ENCODE assay signal across 8 cellular contexts in genomic region chr5:151002250-151002649, GRCh38. TPM values are rescaled to one million over a fixed set of nuclear protein-coding genes. Genes with fewer than 3 reads are reported as not detected.
DNase-seq lines count a peak whose midpoint lies in the region; ATAC-seq and TF ChIP-seq lines count a peak whose summit lies in the region.

No MANE protein-coding gene starts in this region.

- H3K4me1 ChIP-seq in body of pancreas (peaks cover 4% of the 10 kb centered on the region), liver (ENCODE audit: control insufficient read depth in 4 of 4, insufficient read depth in 4 of 4, low read length in 3 of 4) (peaks cover 17 to 57% (median 38%) of the 10 kb centered on the region in 4 donors)
- no peaks in the 10 kb centered on the region for H3K4me1 ChIP-seq in CD8-positive, alpha-beta memory T cell (ENCODE audit: insufficient read depth, low read length)

- H3K27ac ChIP-seq in body of pancreas = no peak overlapping the region
- no peak overlapping the region for H3K27ac ChIP-seq in liver (ENCODE audit: low read depth in 1 of 2, low read length in 2 of 2)
- no peak overlapping the region for H3K27ac ChIP-seq in CD8-positive, alpha-beta memory T cell (ENCODE audit: low read depth, low read length)

- H3K4me3 ChIP-seq in AG09309 (ENCODE audit: control insufficient read depth, low read depth, low read length) = no peak overlapping the region
- H3K4me3 ChIP-seq in body of pancreas = no peak overlapping the region
- no peak overlapping the region for H3K4me3 ChIP-seq in liver (ENCODE audit: low read depth in 1 of 3, low read length in 3 of 3)
- no peak overlapping the region for H3K4me3 ChIP-seq in CD8-positive, alpha-beta memory T cell (ENCODE audit: low read length)

- H3K27me3 Mint-ChIP-seq in CD8-positive, alpha-beta memory T cell = peaks cover 4 to 13% of the 10 kb centered on the region in 2 donors

- TF ChIP-seq CTCF in AG09309 (IDR thresholded peaks at IDR 0.05; ENCODE audit: control insufficient read depth, insufficient read depth, low read depth, low read length, missing control alignments) (peak; percentile 52), body of pancreas (IDR thresholded peaks at IDR 0.05) (peak in 6 of 7 experiments; percentile 18 to 59 (median 48)), liver (IDR thresholded peaks at IDR 0.05; ENCODE audit: low read depth, low read length, missing input control) (peak; percentile 69)

- POLR2A ChIA-PET in CD8-positive, alpha-beta memory T cell (lab: Charles Lee) = no interaction called here

- H3K27me3 ChIP-seq in body of pancreas (no peaks in the 10 kb centered on the region), liver (ENCODE audit: control insufficient read depth in 4 of 4, insufficient read depth in 4 of 4, low read length in 3 of 4) (no peaks in the 10 kb centered on the region)
- H3K27me3 ChIP-seq in CD8-positive, alpha-beta memory T cell (ENCODE audit: insufficient read depth, low read length, poor library complexity, severe bottlenecking) = no peaks in the 10 kb centered on the region

- H3K9me3 Mint-ChIP-seq in CD8-positive, alpha-beta memory T cell = no peaks in the 10 kb centered on the region

- WGBS in body of pancreas, 2 donors = 42 to 43% methylated on average over 2 of the region's 2 CpGs
- 39% methylated on average over 2 of the region's 2 CpGs for WGBS in liver

- DNase-seq in AG09309 (ENCODE audit: low read depth) (no peak), HT1080 (ENCODE audit: low read depth) (peak; percentile 44), body of pancreas (no peak), NCI-H226 (no peak)
- DNase-seq in CD8-positive, alpha-beta memory T cell = no peak

- H3K9me3 ChIP-seq in body of pancreas (no peaks in the 10 kb centered on the region), liver (ENCODE audit: control insufficient read depth in 4 of 4, low read length in 3 of 4) (no peaks in the 10 kb centered on the region)
- no peaks in the 10 kb centered on the region for H3K9me3 ChIP-seq in CD8-positive, alpha-beta memory T cell (ENCODE audit: low read length)

- H3K36me3 ChIP-seq in body of pancreas (replicated peaks in 1 of 2; ENCODE audit: insufficient read depth in 1 of 2, low read depth in 2 of 2) (no peaks in the 10 kb centered on the region), liver (ENCODE audit: control insufficient read depth in 4 of 4, insufficient read depth in 3 of 4, low read depth in 1 of 4, low read length in 3 of 4) (no peaks in the 10 kb centered on the region)
- H3K36me3 ChIP-seq in CD8-positive, alpha-beta memory T cell (ENCODE audit: insufficient read depth, low read length) = no peaks in the 10 kb centered on the region

- intact Hi-C loops in body of pancreas (cut with DNase I) = no loop called here

- H3K4me3 Mint-ChIP-seq in CD8-positive, alpha-beta memory T cell = no peak overlapping the region

- CTCF ChIA-PET in CD8-positive, alpha-beta memory T cell (lab: Charles Lee) = interaction anchor here (1.0 to 1.9 kb wide), 2 partner anchors 124 to 163 kb away, joined by 3 to 4 read pairs; no protein-coding TSS in a partner anchor

- peaks cover 0 to 5% (median 4%) of the 10 kb centered on the region in 3 donors for H3K36me3 Mint-ChIP-seq in CD8-positive, alpha-beta memory T cell

- peak; percentile 91 to 96 for TF ChIP-seq RAD21 in liver (IDR thresholded peaks at IDR 0.05)

- ATAC-seq in body of pancreas (no peak), GM21515 (IDR thresholded peaks at IDR 0.05; ENCODE audit: unreplicated experiment) (no peak), HG03196 (IDR thresholded peaks at IDR 0.05; ENCODE audit: unreplicated experiment) (no peak)

- no peak overlapping the region for H3K9ac ChIP-seq in liver (ENCODE audit: low read depth in 1 of 2, low read length in 2 of 2)

- H3K27ac Mint-ChIP-seq in CD8-positive, alpha-beta memory T cell = no peak overlapping the region

- H3K4me1 Mint-ChIP-seq in CD8-positive, alpha-beta memory T cell = no peaks in the 10 kb centered on the region

- TF ChIP-seq POLR2A in body of pancreas (IDR thresholded peaks at IDR 0.05) = no peak

TF ChIP-seq in liver, 16 proteins besides CTCF, POLR2A, EP300 and RAD21:
- TF ChIP-seq ATF3 (IDR thresholded peaks at IDR 0.05) = no peak
- no peak for TF ChIP-seq JUND (IDR thresholded peaks at IDR 0.05)
- TF ChIP-seq RXRA (IDR thresholded peaks at IDR 0.05) = no peak
- no peak for TF ChIP-seq NR2F2 (IDR thresholded peaks at IDR 0.05)
- TF ChIP-seq GABPA (IDR thresholded peaks at IDR 0.05 in 1 of 2, conservative IDR thresholded peaks at IDR 0.05 in 1 of 2) = no peak
- no peak for TF ChIP-seq HNF4G (IDR thresholded peaks at IDR 0.05)
- no peak for TF ChIP-seq HNF4A (conservative IDR thresholded peaks at IDR 0.05)
- no peak for TF ChIP-seq TAF1 (conservative IDR thresholded peaks at IDR 0.05)
- no peak for TF ChIP-seq FOXA1 (IDR thresholded peaks at IDR 0.05)
- TF ChIP-seq SP1 (IDR thresholded peaks at IDR 0.05) = no peak
- TF ChIP-seq REST (IDR thresholded peaks at IDR 0.05) = no peak
- no peak for TF ChIP-seq EGR1 (IDR thresholded peaks at IDR 0.05; ENCODE audit: low read depth in 2 of 2)
- no peak for TF ChIP-seq MAX (IDR thresholded peaks at IDR 0.05)
- TF ChIP-seq ZBTB33 (IDR thresholded peaks at IDR 0.05) = no peak
- TF ChIP-seq YY1 (IDR thresholded peaks at IDR 0.05) = no peak
- no peak for TF ChIP-seq FOXA2 (IDR thresholded peaks at IDR 0.05)

RNA-seq across cellular contexts. Expression of gene GPX3, which starts 18.1 kb away (rescaled TPM):
- total RNA-seq in HT1080 (2014; rRNA removed; shearing (Covaris generic)) = 0.17 and 0.27 TPM in 2 replicates
- 0.72 and 1.3 TPM in 2 replicates for polyA plus RNA-seq in HT1080 (2015; cell fraction: cytosol; rRNA removed)
- 0.37 and 1.3 TPM in 2 replicates for polyA plus RNA-seq in HT1080 (2015; cell fraction: nucleus; rRNA removed)
- total RNA-seq in body of pancreas (1,000 to 10,000 TPM in 1 of 2 donors, 100 to 1,000 TPM in 1; 686 to 1,482 TPM), liver (100 to 1,000 TPM in 1 of 2 donors, 10 to 100 TPM in 1; 72.9 to 156 TPM)
- 100 to 1,000 TPM; 318 to 878 TPM for polyA plus RNA-seq in liver
- not detected for total RNA-seq in CD8-positive, alpha-beta memory T cell
- 0.63 TPM for polyA plus RNA-seq in CD8-positive, alpha-beta memory T cell

Comparison
In these comparisons a context has a peak if more than half of its experiments do, and no peak if none do; other contexts are left out.
1. RNA of gene GPX3, which starts 18.1 kb away (total RNA-seq): 686 to 1,482 TPM in body of pancreas and 72.9 to 156 TPM in liver; 0.17 to 0.27 TPM in HT1080 and not detected in CD8-positive, alpha-beta memory T cell; every median in the first group is over 10 times any median in the second.
2. Peak in every context shown above with its lines, with median percentiles within 50 percentile points of each other: CTCF ChIP-seq.